In genomic region chr2:105373895-105374401, GRCh38 we compare ENCODE assay signal across 1 cellular context.
TF ChIP-seq lines count a peak whose summit lies in the region.

No MANE protein-coding gene starts in this region.

TF ChIP-seq in IMR-90, 13 proteins besides CTCF, POLR2A, EP300 and RAD21 (continued from another document):
- TF ChIP-seq USF2 (IDR thresholded peaks at IDR 0.05; ENCODE audit: low read depth, low read length) = no peak
